Comparison of ENCODE assay signal across 18 cellular contexts in genomic region chr12:97637770-97638169, GRCh38.
DNase-seq lines count a peak whose midpoint lies in the region; ATAC-seq and TF ChIP-seq lines count a peak whose summit lies in the region.
"Had no signal": no experiment of that assay in that cellular context is flagged by ENCODE, and none has a peak within 500 bp of the region (broad histone marks: within the 10 kb centered on the region; RNA-seq: fewer than 3 reads in every experiment).

No MANE protein-coding gene starts in this region.

- peaks cover 49% of the 10 kb centered on the region for H3K4me1 Mint-ChIP-seq in nephron progenitor cell
- H3K4me1 Mint-ChIP-seq in activated naive CD8-positive, alpha-beta T cell treated with anti-CD3 and anti-CD28 coated beads, Interleukin-2, amount 50 U/mL, for 24 hours, result no peaks in the 10 kb centered on the region

- no peaks in the 10 kb centered on the region for H3K27me3 Mint-ChIP-seq in nephron progenitor cell (ENCODE audit: low read depth, poor library complexity)
- H3K27me3 Mint-ChIP-seq in activated naive CD8-positive, alpha-beta T cell treated with anti-CD3 and anti-CD28 coated beads, Interleukin-2, amount 50 U/mL, for 24 hours, result no peaks in the 10 kb centered on the region

- intact Hi-C loops in vagina (cut with DNase I), result no loop called here
- intact Hi-C loops in left colon (cut with DNase I, micrococcal nuclease), result no loop called here

- ATAC-seq in left colon, result no peak
- no peak for ATAC-seq in activated naive CD8-positive, alpha-beta T cell treated with anti-CD3 and anti-CD28 coated beads, Interleukin-2, amount 50 U/mL, for 24 hours

- no peak overlapping the region for H3K27ac ChIP-seq in vagina
- H3K27ac ChIP-seq: SJSA1 had no signal

- no peaks in the 10 kb centered on the region for H3K36me3 Mint-ChIP-seq in nephron progenitor cell (ENCODE audit: low read depth)
- no peaks in the 10 kb centered on the region for H3K36me3 Mint-ChIP-seq in activated naive CD8-positive, alpha-beta T cell treated with anti-CD3 and anti-CD28 coated beads, Interleukin-2, amount 50 U/mL, for 24 hours (ENCODE audit: low read depth)

- H3K27ac Mint-ChIP-seq in nephron progenitor cell, result peak overlapping the region; percentile 88
- H3K27ac Mint-ChIP-seq in activated naive CD8-positive, alpha-beta T cell treated with anti-CD3 and anti-CD28 coated beads, Interleukin-2, amount 50 U/mL, for 24 hours, result no peak overlapping the region

- no peak for TF ChIP-seq POLR2A in vagina (IDR thresholded peaks at IDR 0.05)

- no peaks in the 10 kb centered on the region for H3K27me3 ChIP-seq in vagina
- H3K27me3 ChIP-seq: SJSA1 had no signal

- DNase-seq in NCI-H2081 treated with DMSO at 0.1 percent for 48 hours (lab: John Stamatoyannopoulos, UW) (peak; percentile 23), ecto neural progenitor cell (ENCODE audit: low spot score) (peak; percentile 57), nephron progenitor cell (peak; percentile 9), vagina (ENCODE audit: extremely low spot score in 2 of 2) (no peak), iPS-NIHi7 (ENCODE audit: extremely low spot score) (no peak), left colon (no peak)
- no peak for DNase-seq in activated naive CD8-positive, alpha-beta T cell treated with anti-CD3 and anti-CD28 coated beads, Interleukin-2, amount 50 U/mL, for 24 hours
- DNase-seq: Caco-2, EL, Karpas-422, MM.1S, NCI-H1105 treated with DMSO at 0.1 percent for 48 hours, NCI-H187 treated with DMSO at 0.1 percent for 48 hours, NCI-H226, NCI-H526 treated with DMSO at 0.1 percent for 48 hours, SW 1271 had no signal

- peaks cover 3% of the 10 kb centered on the region for H3K9me3 Mint-ChIP-seq in nephron progenitor cell
- peaks cover 4% of the 10 kb centered on the region for H3K9me3 Mint-ChIP-seq in activated naive CD8-positive, alpha-beta T cell treated with anti-CD3 and anti-CD28 coated beads, Interleukin-2, amount 50 U/mL, for 24 hours

- no peak overlapping the region for H3K4me3 ChIP-seq in vagina
- H3K4me3 ChIP-seq: SJSA1 had no signal

- H3K4me3 Mint-ChIP-seq in nephron progenitor cell, result no peak overlapping the region
- no peak overlapping the region for H3K4me3 Mint-ChIP-seq in activated naive CD8-positive, alpha-beta T cell treated with anti-CD3 and anti-CD28 coated beads, Interleukin-2, amount 50 U/mL, for 24 hours

- H3K36me3 ChIP-seq in vagina, result no peaks in the 10 kb centered on the region
- H3K36me3 ChIP-seq: SJSA1 had no signal

- TF ChIP-seq CTCF in nephron progenitor cell (IDR thresholded peaks at IDR 0.05) (no peak), vagina (IDR thresholded peaks at IDR 0.05) (no peak)

- no peaks in the 10 kb centered on the region for H3K9me3 ChIP-seq in vagina
- H3K9me3 ChIP-seq: Caco-2, SJSA1 had no signal

- peak; percentile 94 for TF ChIP-seq EP300 in Ishikawa (IDR thresholded peaks at IDR 0.05; ENCODE audit: borderline replicate concordance)

- H3K4me1 ChIP-seq in vagina, result no peaks in the 10 kb centered on the region
- H3K4me1 ChIP-seq: SJSA1 had no signal

- TF ChIP-seq RAD21 in Ishikawa (IDR thresholded peaks at IDR 0.05; ENCODE audit: low read depth), result no peak

TF ChIP-seq in Ishikawa, 13 proteins besides CTCF, POLR2A, EP300 and RAD21:
- TF ChIP-seq TEAD4 (IDR thresholded peaks at IDR 0.05) (peak; percentile 88), TCF12 (IDR thresholded peaks at IDR 0.05; ENCODE audit: low read depth) (peak; percentile 92), TAF1 (IDR thresholded peaks at IDR 0.05; ENCODE audit: low read depth) (no peak), FOXM1 (IDR thresholded peaks at IDR 0.05; ENCODE audit: borderline replicate concordance, low read depth) (peak; percentile 85), MAX (IDR thresholded peaks at IDR 0.05) (peak; percentile 19; the same call in 1 of the 2 replicates), NFIC (IDR thresholded peaks at IDR 0.05) (peak; percentile 85), CREB1 (IDR thresholded peaks at IDR 0.05; ENCODE audit: low read depth) (no peak), CEBPB (IDR thresholded peaks at IDR 0.05) (peak; percentile 56), YY1 (IDR thresholded peaks at IDR 0.05; ENCODE audit: low read depth) (0 out of 2 replicates have a peak, but pooled peaks have one; percentile 9), REST (IDR thresholded peaks at IDR 0.05; ENCODE audit: low read depth) (no peak), ZBTB7A (IDR thresholded peaks at IDR 0.05; ENCODE audit: low read depth) (no peak), USF1 (IDR thresholded peaks at IDR 0.05) (no peak), EGR1 (IDR thresholded peaks at IDR 0.05) (no peak)

Comparison
In these comparisons a context has a peak if more than half of its experiments do, and no peak if none do; other contexts are left out.
1. DNase-seq: peak in NCI-H2081 treated with DMSO at 0.1 percent for 48 hours (single experiment), ecto neural progenitor cell (single experiment) and nephron progenitor cell (single experiment); none in vagina (0 of 2), iPS-NIHi7 (single experiment), left colon (0 of 2) and activated naive CD8-positive, alpha-beta T cell treated with anti-CD3 and anti-CD28 coated beads, Interleukin-2, amount 50 U/mL, for 24 hours (single experiment).